9 cellular contexts compared by ENCODE assay signal in the genomic region with DNA sequence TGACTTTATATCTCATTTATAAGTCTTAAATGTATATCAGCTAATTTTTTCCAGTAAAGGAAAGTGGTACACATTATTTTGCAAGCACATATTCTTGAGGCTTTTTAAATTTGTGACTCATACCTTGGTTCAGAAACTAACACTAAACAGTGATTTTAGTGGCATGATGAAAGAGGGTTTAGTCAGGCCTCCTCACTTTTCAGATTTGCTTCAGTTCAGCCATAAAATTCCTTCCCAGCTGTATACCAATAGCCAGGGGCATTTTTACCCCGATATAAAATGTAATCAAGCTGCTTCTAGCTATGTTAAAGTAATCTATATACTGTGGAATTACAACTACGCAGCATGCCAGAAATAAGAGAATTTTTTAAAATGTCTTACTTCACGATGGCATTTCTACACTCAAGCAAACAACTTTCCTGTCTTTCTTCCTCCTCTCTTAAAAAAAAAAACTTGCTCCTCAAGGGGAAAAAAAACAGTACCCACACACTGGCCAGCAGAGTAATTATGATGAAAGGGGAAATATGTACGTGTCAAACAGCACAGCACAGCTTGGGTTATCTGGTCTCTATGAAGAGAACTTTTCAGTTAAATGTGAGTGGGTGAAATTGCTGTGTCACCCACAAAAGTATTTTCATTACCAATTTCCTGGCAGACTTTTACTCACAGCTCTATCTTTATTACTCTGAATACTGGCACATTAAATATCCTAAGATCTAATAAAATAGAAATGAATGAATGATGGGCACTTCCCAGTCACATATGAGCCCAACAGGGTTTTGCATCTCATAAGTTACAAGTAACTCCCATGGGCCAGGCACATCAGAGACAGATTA.
DNase-seq lines count a peak whose midpoint lies in the region; ATAC-seq and TF ChIP-seq lines count a peak whose summit lies in the region.
"Had no signal": no experiment of that assay in that cellular context is flagged by ENCODE, and none has a peak within 500 bp of the region (broad histone marks: within the 10 kb centered on the region; RNA-seq: fewer than 3 reads in every experiment).

No MANE protein-coding gene starts in this region.

- H3K4me3 ChIP-seq in breast epithelium (no peak overlapping the region), tibial artery (no peak overlapping the region), dorsolateral prefrontal cortex (no peak overlapping the region)

- H3K9me3 Mint-ChIP-seq in activated CD4-positive, alpha-beta T cell treated with anti-CD3 and anti-CD28 coated beads, Interleukin-2, amount 10 ng/mL, durations not matched to agents 24 days and 14 days: no peaks in the 10 kb centered on the region
- H3K9me3 Mint-ChIP-seq in activated T-helper 2 cell treated with anti-CD3 and anti-CD28 coated beads, Interferon-gamma antibody, Interleukin-2, Interleukin-4, amounts not matched to agents 10 μg/mL and 5 μg/mL and 100 μg/mL, durations not matched to agents 14 hours and 24 hours and 36 hours: no peaks in the 10 kb centered on the region

- no peaks in the 10 kb centered on the region for H3K36me3 Mint-ChIP-seq in activated CD4-positive, alpha-beta T cell treated with anti-CD3 and anti-CD28 coated beads, Interleukin-2, amount 10 ng/mL, durations not matched to agents 24 days and 14 days (ENCODE audit: low read depth)
- H3K36me3 Mint-ChIP-seq in activated T-helper 2 cell treated with anti-CD3 and anti-CD28 coated beads, Interferon-gamma antibody, Interleukin-2, Interleukin-4, amounts not matched to agents 10 μg/mL and 5 μg/mL and 100 μg/mL, durations not matched to agents 14 hours and 24 hours and 36 hours (ENCODE audit: low read depth): no peaks in the 10 kb centered on the region
- H3K36me3 Mint-ChIP-seq: activated naive CD8-positive, alpha-beta T cell had no signal

- H3K27ac ChIP-seq in breast epithelium (peak overlapping the region; percentile 55 to 58), tibial artery (peak overlapping the region; percentile 52 to 79), dorsolateral prefrontal cortex (no peak overlapping the region)

- peak overlapping the region; percentile 1 for H3K27ac Mint-ChIP-seq in activated CD4-positive, alpha-beta T cell treated with anti-CD3 and anti-CD28 coated beads, Interleukin-2, amount 10 ng/mL, durations not matched to agents 24 days and 14 days
- no peak overlapping the region for H3K27ac Mint-ChIP-seq in activated T-helper 2 cell treated with anti-CD3 and anti-CD28 coated beads, Interferon-gamma antibody, Interleukin-2, Interleukin-4, amounts not matched to agents 10 μg/mL and 5 μg/mL and 100 μg/mL, durations not matched to agents 14 hours and 24 hours and 36 hours
- H3K27ac Mint-ChIP-seq: activated naive CD8-positive, alpha-beta T cell had no signal

- TF ChIP-seq CTCF in breast epithelium (IDR thresholded peaks at IDR 0.05): no peak
- no peak for TF ChIP-seq CTCF in tibial artery (IDR thresholded peaks at IDR 0.05)
- no peak for TF ChIP-seq CTCF in dorsolateral prefrontal cortex (IDR thresholded peaks at IDR 0.05 in 54 of 56, conservative IDR thresholded peaks at IDR 0.05 in 2 of 56; ENCODE audit: low read depth in 1 of 56, partially characterized antibody in 56 of 56)

- H3K27me3 ChIP-seq in breast epithelium (no peaks in the 10 kb centered on the region), tibial artery (no peaks in the 10 kb centered on the region), dorsolateral prefrontal cortex (no peaks in the 10 kb centered on the region)

- H3K27me3 Mint-ChIP-seq in activated CD4-positive, alpha-beta T cell treated with anti-CD3 and anti-CD28 coated beads, Interleukin-2, amount 10 ng/mL, durations not matched to agents 24 days and 14 days: peaks cover 2% of the 10 kb centered on the region
- H3K27me3 Mint-ChIP-seq in activated T-helper 2 cell treated with anti-CD3 and anti-CD28 coated beads, Interferon-gamma antibody, Interleukin-2, Interleukin-4, amounts not matched to agents 10 μg/mL and 5 μg/mL and 100 μg/mL, durations not matched to agents 14 hours and 24 hours and 36 hours (ENCODE audit: low read depth): peaks cover 3% of the 10 kb centered on the region
- H3K27me3 Mint-ChIP-seq: activated naive CD8-positive, alpha-beta T cell had no signal

- no peak for TF ChIP-seq POLR2A in breast epithelium (IDR thresholded peaks at IDR 0.05)

- H3K4me1 Mint-ChIP-seq in activated CD4-positive, alpha-beta T cell treated with anti-CD3 and anti-CD28 coated beads, Interleukin-2, amount 10 ng/mL, durations not matched to agents 24 days and 14 days: peaks cover 4% of the 10 kb centered on the region
- peaks cover 11% of the 10 kb centered on the region for H3K4me1 Mint-ChIP-seq in activated T-helper 2 cell treated with anti-CD3 and anti-CD28 coated beads, Interferon-gamma antibody, Interleukin-2, Interleukin-4, amounts not matched to agents 10 μg/mL and 5 μg/mL and 100 μg/mL, durations not matched to agents 14 hours and 24 hours and 36 hours (ENCODE audit: low read depth)

- H3K36me3 ChIP-seq in breast epithelium: no peaks in the 10 kb centered on the region
- no peaks in the 10 kb centered on the region for H3K36me3 ChIP-seq in tibial artery

- ATAC-seq in HG03442 (IDR thresholded peaks at IDR 0.05; ENCODE audit: unreplicated experiment): peak; percentile 81

- no peak overlapping the region for H3K4me3 Mint-ChIP-seq in activated CD4-positive, alpha-beta T cell treated with anti-CD3 and anti-CD28 coated beads, Interleukin-2, amount 10 ng/mL, durations not matched to agents 24 days and 14 days
- H3K4me3 Mint-ChIP-seq in activated T-helper 2 cell treated with anti-CD3 and anti-CD28 coated beads, Interferon-gamma antibody, Interleukin-2, Interleukin-4, amounts not matched to agents 10 μg/mL and 5 μg/mL and 100 μg/mL, durations not matched to agents 14 hours and 24 hours and 36 hours (ENCODE audit: low read depth): no peak overlapping the region
- H3K4me3 Mint-ChIP-seq: activated naive CD8-positive, alpha-beta T cell had no signal

- H3K4me1 ChIP-seq in breast epithelium (no peaks in the 10 kb centered on the region), tibial artery (peaks cover 0 to 31% (median 24%) of the 10 kb centered on the region in 4 donors)

- no peak for DNase-seq in activated CD4-positive, alpha-beta T cell treated with anti-CD3 and anti-CD28 coated beads, Interleukin-2, amount 10 ng/mL, durations not matched to agents 24 days and 14 days
- DNase-seq in activated CD4-positive, alpha-beta T cell treated with anti-CD3 and anti-CD28 coated beads for 4 hours: no peak
- DNase-seq in breast epithelium (ENCODE audit: low spot score in 2 of 2) (no peak), tibial artery (no peak), dorsolateral prefrontal cortex (no peak)
- DNase-seq in activated T-helper 2 cell treated with anti-CD3 and anti-CD28 coated beads, Interferon-gamma antibody, Interleukin-2, Interleukin-4, amounts not matched to agents 10 μg/mL and 5 μg/mL and 100 μg/mL, durations not matched to agents 14 hours and 24 hours and 36 hours (ENCODE audit: low spot score): no peak
- DNase-seq in activated naive CD4-positive, alpha-beta T cell treated with anti-CD3 and anti-CD28 coated beads, Interleukin-2, amount 50 U/mL, for 16 hours: no peak

- no peaks in the 10 kb centered on the region for H3K9me3 ChIP-seq in breast epithelium
- no peaks in the 10 kb centered on the region for H3K9me3 ChIP-seq in tibial artery

- intact Hi-C loops in activated CD4-positive, alpha-beta T cell treated with anti-CD3 and anti-CD28 coated beads, Interleukin-2, amount 10 ng/mL, durations not matched to agents 24 days and 14 days (cut with micrococcal nuclease): no loop called here
- intact Hi-C loops in breast epithelium (cut with DNase I; ENCODE audit: low total_unique reads): no loop called here
- intact Hi-C loops in tibial artery (cut with DNase I; ENCODE audit: low total_unique reads): no loop called here
- intact Hi-C loops in activated T-helper 2 cell treated with anti-CD3 and anti-CD28 coated beads, Interferon-gamma antibody, Interleukin-2, Interleukin-4, amounts not matched to agents 10 μg/mL and 5 μg/mL and 100 μg/mL, durations not matched to agents 14 hours and 24 hours and 36 hours (cut with micrococcal nuclease): loop anchor here (5.0 kb wide), 1 partner anchor 245 kb away; a partner anchor contains a TSS
- intact Hi-C loops in dorsolateral prefrontal cortex (cut with DNase I): no loop called here

Comparison
In these comparisons a context has a peak if more than half of its experiments do, and no peak if none do; other contexts are left out.
1. H3K27ac ChIP-seq: peak in breast epithelium (2 of 2) and tibial artery (2 of 2); none in dorsolateral prefrontal cortex (0 of 59).